Comparison of ENCODE assay signal across 8 cellular contexts in genomic region chr2:10911291-10912075, GRCh38. TPM values are rescaled to one million over a fixed set of nuclear protein-coding genes. Genes with fewer than 3 reads are reported as not detected.
DNase-seq lines count a peak whose midpoint lies in the region; ATAC-seq and TF ChIP-seq lines count a peak whose summit lies in the region.

A gene with protein sequence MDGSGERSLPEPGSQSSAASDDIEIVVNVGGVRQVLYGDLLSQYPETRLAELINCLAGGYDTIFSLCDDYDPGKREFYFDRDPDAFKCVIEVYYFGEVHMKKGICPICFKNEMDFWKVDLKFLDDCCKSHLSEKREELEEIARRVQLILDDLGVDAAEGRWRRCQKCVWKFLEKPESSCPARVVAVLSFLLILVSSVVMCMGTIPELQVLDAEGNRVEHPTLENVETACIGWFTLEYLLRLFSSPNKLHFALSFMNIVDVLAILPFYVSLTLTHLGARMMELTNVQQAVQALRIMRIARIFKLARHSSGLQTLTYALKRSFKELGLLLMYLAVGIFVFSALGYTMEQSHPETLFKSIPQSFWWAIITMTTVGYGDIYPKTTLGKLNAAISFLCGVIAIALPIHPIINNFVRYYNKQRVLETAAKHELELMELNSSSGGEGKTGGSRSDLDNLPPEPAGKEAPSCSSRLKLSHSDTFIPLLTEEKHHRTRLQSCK (plus strand): TSS chr2:10911934. CDS start chr2:10912427, 493 bp downstream.

- intact Hi-C loops in left lung (cut with DNase I) = no loop called here

- H3K36me3 ChIP-seq in left lung = no peaks in the 10 kb centered on the region

- H3K4me1 ChIP-seq in left lung = peaks cover 0 to 7% of the 10 kb centered on the region in 2 donors

- peak; percentile 86 for DNase-seq in DMS 273 (lab: John Stamatoyannopoulos, UW; ENCODE audit: unreplicated experiment)
- DNase-seq in DMS 273 treated with DMSO at 0.1 percent for 48 hours (lab: John Stamatoyannopoulos, UW) = no peak
- DNase-seq in NCI-H510A (lab: John Stamatoyannopoulos, UW) = peak; percentile 68
- DNase-seq in choroid plexus epithelial cell (ENCODE audit: low read depth) = peak; percentile 53
- DNase-seq in left lung = no peak
- no peak for DNase-seq in stimulated activated CD4-positive, alpha-beta T cell treated with anti-CD3 and anti-CD28 coated beads, Interleukin-4, amount 100 ng/mL, for 24 hours
- DNase-seq in NCI-H1048 (lab: John Stamatoyannopoulos, UW) = no peak

- peak; percentile 62 for ATAC-seq in left lung
- ATAC-seq in HG03025 (IDR thresholded peaks at IDR 0.05; ENCODE audit: low FRiP score, unreplicated experiment) = no peak

- peaks cover 37 to 70% of the 10 kb centered on the region in 2 donors for H3K27me3 ChIP-seq in left lung

- no peak within 1 kb of the TSS for H3K27ac ChIP-seq in left lung

- TF ChIP-seq CTCF in choroid plexus epithelial cell (conservative IDR thresholded peaks at IDR 0.05; ENCODE audit: low read depth, low read length) = peak; percentile 30
- TF ChIP-seq CTCF in left lung (IDR thresholded peaks at IDR 0.05) = no peak

- H3K4me3 ChIP-seq in choroid plexus epithelial cell (ENCODE audit: low read depth, low read length) (peak within 1 kb of the TSS; percentile 24), left lung (peak within 1 kb of the TSS in 1 of 2 donors; percentile 7)

- no peaks in the 10 kb centered on the region for H3K9me3 ChIP-seq in left lung

RNA-seq across cellular contexts. Expression of the gene that starts here (rescaled TPM):
- not detected for total RNA-seq in left lung

Comparison
In these comparisons a context has a peak if more than half of its experiments do, and no peak if none do; other contexts are left out.
1. DNase-seq: peak in DMS 273 (single experiment), NCI-H510A (single experiment) and choroid plexus epithelial cell (single experiment); none in DMS 273 treated with DMSO at 0.1 percent for 48 hours (single experiment), left lung (0 of 2), stimulated activated CD4-positive, alpha-beta T cell treated with anti-CD3 and anti-CD28 coated beads, Interleukin-4, amount 100 ng/mL, for 24 hours (single experiment) and NCI-H1048 (single experiment).
2. Peak in ATAC-seq in left lung; RNA of the gene not detected or under 1 TPM.